Comparison of ENCODE assay signal across 6 cellular contexts in genomic region chr2:197484248-197484647, GRCh38. TPM values are rescaled to one million over a fixed set of nuclear protein-coding genes. Genes with fewer than 3 reads are reported as not detected.
A peak's percentile ranks its signal among the peaks of the same experiment; 100 is the strongest.
DNase-seq lines count a peak whose midpoint lies in the region; ATAC-seq, FAIRE-seq and TF ChIP-seq lines count a peak whose summit lies in the region.
"Not testable (repeated sequence)": the region's sequence is repeated elsewhere in the genome, so short reads cannot be mapped to it uniquely, and the experiment has no call there.

No MANE protein-coding gene starts in this region.

- peak; percentile 25 for DNase-seq in GM12865 (ENCODE audit: low read depth)
- DNase-seq in T-helper 17 cell; activated naive CD4-positive, alpha-beta T cell treated with anti-CD3 and anti-CD28 coated beads for 36 hours; GM12878 (ENCODE audit: low read depth, low spot score); stimulated activated naive B cell treated with anti-CD40 and anti-IgM and Interleukin-4, amounts not matched to agents 10 μg/mL and 1 μg/mL and 100 μg/mL, for 72 hours: not testable (repeated sequence)
- DNase-seq in mesendoderm, result peak; percentile 16

- TF ChIP-seq POLR2A in GM12878 (IDR thresholded peaks at IDR 0.05; ENCODE audit: low read depth, low read length), result not testable (repeated sequence)

- not testable (repeated sequence) for H3K79me2 ChIP-seq in GM12878 (ENCODE audit: control insufficient read depth, insufficient read depth, low read length); mesendoderm (ENCODE audit: control insufficient read depth, insufficient read depth, low read length)

- H2AK5ac ChIP-seq in mesendoderm (ENCODE audit: low read length), result not testable (repeated sequence)

- not testable (repeated sequence) for H3K27me3 Mint-ChIP-seq in T-helper 17 cell; activated naive CD4-positive, alpha-beta T cell treated with anti-CD3 and anti-CD28 coated beads for 36 hours (ENCODE audit: low read depth); stimulated activated naive B cell treated with anti-CD40 and anti-IgM and Interleukin-4, amounts not matched to agents 10 μg/mL and 1 μg/mL and 100 μg/mL, for 72 hours

- not testable (repeated sequence) for ATAC-seq in T-helper 17 cell, GM12878
- peak in 1 of 2 donors; percentile 11 for ATAC-seq in stimulated activated naive B cell treated with anti-CD40 and anti-IgM and Interleukin-4, amounts not matched to agents 10 μg/mL and 1 μg/mL and 100 μg/mL, for 72 hours (replicated peaks)

- RAD21 ChIA-PET in GM12878 (lab: Charles Lee; ENCODE audit: unreplicated experiment), result not testable (repeated sequence)

- TF ChIP-seq EP300 in GM12878 (IDR thresholded peaks at IDR 0.05; ENCODE audit: borderline replicate concordance in 1 of 2, control insufficient read depth in 1 of 2, low read depth in 2 of 2, low read length in 2 of 2), result not testable (repeated sequence)

- H2BK15ac ChIP-seq in mesendoderm (replicated peaks; ENCODE audit: low read depth), result not testable (repeated sequence)

- H3K36me3 Mint-ChIP-seq in T-helper 17 cell (ENCODE audit: low read depth), result not testable (repeated sequence)
- H3K36me3 Mint-ChIP-seq in activated naive CD4-positive, alpha-beta T cell treated with anti-CD3 and anti-CD28 coated beads for 36 hours (ENCODE audit: low read depth), result peaks cover 68% of the 10 kb centered on the region
- H3K36me3 Mint-ChIP-seq in stimulated activated naive B cell treated with anti-CD40 and anti-IgM and Interleukin-4, amounts not matched to agents 10 μg/mL and 1 μg/mL and 100 μg/mL, for 72 hours, result peaks cover 61 to 74% of the 10 kb centered on the region in 2 donors

- H3K9ac ChIP-seq in GM12878 (ENCODE audit: control insufficient read depth, insufficient read depth, low read length); mesendoderm (ENCODE audit: low read length): not testable (repeated sequence)

- H2AFZ ChIP-seq in GM12878 (ENCODE audit: control insufficient read depth, low read depth, low read length), result not testable (repeated sequence)

- H3K18ac ChIP-seq in mesendoderm (ENCODE audit: low read length), result not testable (repeated sequence)

- not testable (repeated sequence) for FAIRE-seq in GM12878 (lab: Jason Lieb, UNC)

- H3K27me3 ChIP-seq in GM12878 (replicated peaks in 1 of 2; ENCODE audit: control insufficient read depth in 2 of 2, insufficient read depth in 2 of 2, low read length in 1 of 2); mesendoderm (ENCODE audit: insufficient read depth, low read length, poor library complexity): not testable (repeated sequence)

- H3K4me2 ChIP-seq in GM12878 (ENCODE audit: control insufficient read depth, insufficient read depth); mesendoderm (ENCODE audit: low read length): not testable (repeated sequence)

- not testable (repeated sequence) for H3K4me1 ChIP-seq in GM12878 (ENCODE audit: control insufficient read depth, insufficient read depth, low read length); mesendoderm (ENCODE audit: control insufficient read depth, low read depth, low read length)

- not testable (repeated sequence) for H4K8ac ChIP-seq in mesendoderm (ENCODE audit: low read depth, low read length)

- H3K56ac ChIP-seq in mesendoderm (ENCODE audit: low read length), result not testable (repeated sequence)

- intact Hi-C loops in activated naive CD4-positive, alpha-beta T cell treated with anti-CD3 and anti-CD28 coated beads for 36 hours (cut with micrococcal nuclease); GM12878 (cut with micrococcal nuclease; ENCODE audit: unreplicated experiment): not testable (repeated sequence)

- H3K4me3 Mint-ChIP-seq in T-helper 17 cell; activated naive CD4-positive, alpha-beta T cell treated with anti-CD3 and anti-CD28 coated beads for 36 hours; stimulated activated naive B cell treated with anti-CD40 and anti-IgM and Interleukin-4, amounts not matched to agents 10 μg/mL and 1 μg/mL and 100 μg/mL, for 72 hours: not testable (repeated sequence)

- not testable (repeated sequence) for H3K4me3 ChIP-seq in GM12865 (ENCODE audit: low read depth, low read length); GM12878; mesendoderm (ENCODE audit: low read length)

- H3K27ac ChIP-seq in GM12878 (ENCODE audit: control insufficient read depth, insufficient read depth); mesendoderm (ENCODE audit: low read depth, low read length): not testable (repeated sequence)

- not testable (repeated sequence) for H2BK5ac ChIP-seq in mesendoderm (ENCODE audit: low read length)

- peaks cover 15% of the 10 kb centered on the region for H3K9me3 Mint-ChIP-seq in activated naive CD4-positive, alpha-beta T cell treated with anti-CD3 and anti-CD28 coated beads for 36 hours
- H3K9me3 Mint-ChIP-seq in stimulated activated naive B cell treated with anti-CD40 and anti-IgM and Interleukin-4, amounts not matched to agents 10 μg/mL and 1 μg/mL and 100 μg/mL, for 72 hours, result peaks cover 6 to 12% of the 10 kb centered on the region in 2 donors

- H3K4me1 Mint-ChIP-seq in T-helper 17 cell; stimulated activated naive B cell treated with anti-CD40 and anti-IgM and Interleukin-4, amounts not matched to agents 10 μg/mL and 1 μg/mL and 100 μg/mL, for 72 hours: not testable (repeated sequence)
- H3K4me1 Mint-ChIP-seq in activated naive CD4-positive, alpha-beta T cell treated with anti-CD3 and anti-CD28 coated beads for 36 hours (ENCODE audit: low read depth), result peaks cover 16% of the 10 kb centered on the region

- not testable (repeated sequence) for H4K20me1 ChIP-seq in GM12878 (ENCODE audit: control insufficient read depth, insufficient read depth)

- SMC1A ChIA-PET in GM12878 (lab: Charles Lee; ENCODE audit: uncharacterized antibody, unreplicated experiment), result interaction anchor here (1.2 to 1.8 kb wide), 3 partner anchors 11 to 222 kb away, joined by 3 to 5 read pairs (median 4); no protein-coding TSS in a partner anchor

- not testable (repeated sequence) for BruUV-seq in GM12878 (replicated peaks; lab: Mats Ljungman, UMichigan)

- H3K9me3 ChIP-seq in T-helper 17 cell (ENCODE audit: control insufficient read depth, low read length, poor library complexity, severe bottlenecking); GM12878 (replicated peaks; ENCODE audit: control insufficient read depth, insufficient read depth, low read length): not testable (repeated sequence)

- not testable (repeated sequence) for H4K5ac ChIP-seq in mesendoderm (ENCODE audit: low read length)

- H3K36me3 ChIP-seq in GM12878 (ENCODE audit: control insufficient read depth in 2 of 2, insufficient read depth in 2 of 2, low read length in 1 of 2), result peaks cover 3 to 22% of the 10 kb centered on the region in 2 experiments
- H3K36me3 ChIP-seq in mesendoderm (ENCODE audit: control insufficient read depth, insufficient read depth, low read length), result not testable (repeated sequence)

- not testable (repeated sequence) for TF ChIP-seq RAD21 in GM12878 (IDR thresholded peaks at IDR 0.05; ENCODE audit: insufficient read depth, low read depth, low read length)

- not testable (repeated sequence) for H3K4ac ChIP-seq in mesendoderm (ENCODE audit: low read depth, low read length)

- WGBS in GM12878 (ENCODE audit: insufficient coverage, insufficient replicate concordance, low lambda C conversion rate, missing lambda C conversion rate), result 98% methylated on average over 3 of the region's 3 CpGs
- no CpG with 5 or more reads among the region's 3 CpGs for WGBS in mesendoderm (ENCODE audit: extremely low coverage, insufficient coverage, low lambda C conversion rate)

- not testable (repeated sequence) for TF ChIP-seq CTCF in GM12865 (IDR thresholded peaks at IDR 0.05; ENCODE audit: insufficient read depth, low read depth, low read length, missing control alignments); GM12878 (IDR thresholded peaks at IDR 0.05 in 2 of 3, conservative IDR thresholded peaks at IDR 0.05 in 1 of 3; ENCODE audit: control insufficient read depth in 2 of 3, extremely low read depth in 1 of 3, insufficient read depth in 1 of 3, low read depth in 3 of 3, low read length in 3 of 3)

- in situ Hi-C loops in GM12878 (cut with MboI), result not testable (repeated sequence)

- H3K23ac ChIP-seq in mesendoderm (ENCODE audit: low read length), result not testable (repeated sequence)

- POLR2A ChIA-PET in GM12878 (lab: Charles Lee), result interaction anchor here (0.6 kb wide), 2 partner anchors 9 to 54 kb away, joined by 4 to 6 read pairs; no protein-coding TSS in a partner anchor

- H2BK120ac ChIP-seq in mesendoderm (ENCODE audit: low read depth, low read length), result not testable (repeated sequence)

- H3K27ac Mint-ChIP-seq in T-helper 17 cell, result peak overlapping the region; percentile 22
- peak overlapping the region; percentile 18 for H3K27ac Mint-ChIP-seq in activated naive CD4-positive, alpha-beta T cell treated with anti-CD3 and anti-CD28 coated beads for 36 hours
- H3K27ac Mint-ChIP-seq in stimulated activated naive B cell treated with anti-CD40 and anti-IgM and Interleukin-4, amounts not matched to agents 10 μg/mL and 1 μg/mL and 100 μg/mL, for 72 hours, result peak overlapping the region; percentile 47

- not testable (repeated sequence) for H3K79me1 ChIP-seq in mesendoderm (ENCODE audit: low read length)

- CTCF ChIA-PET in activated naive CD4-positive, alpha-beta T cell treated with anti-CD3 and anti-CD28 coated beads for 36 hours (lab: Charles Lee), result interaction anchor here (0.6 kb wide), 1 partner anchor 327 kb away, joined by 3 read pairs; no protein-coding TSS in a partner anchor
- CTCF ChIA-PET in GM12878 (lab: Yijun Ruan, JAX), result interaction anchor here (0.7 kb wide), 1 partner anchor 9 kb away, joined by 3 read pairs; no protein-coding TSS in a partner anchor

RNA-seq across cellular contexts. Expression of gene HSPD1, which starts 15.4 kb away (rescaled TPM):
- total RNA-seq in T-helper 17 cell, result 100 to 1,000 TPM; 161 to 182 TPM
- total RNA-seq in activated naive CD4-positive, alpha-beta T cell treated with anti-CD3 and anti-CD28 coated beads for 36 hours, result 1,000 to 10,000 TPM; 1,191 to 1,210 TPM
- total RNA-seq in GM12878 (2013; cell fraction: nucleolus; rRNA removed), result 368 and 375 TPM in 2 replicates
- 345 and 394 TPM in 2 replicates for total RNA-seq in GM12878 (2014; rRNA removed)
- 701 and 730 TPM in 2 replicates for total RNA-seq in GM12878 (2014; rRNA removed; fragmentation: Illumina TruSeq; extraction: Trizol)
- total RNA-seq in GM12878 (2021), result 578 and 595 TPM in 2 replicates
- 218 TPM for polyA plus RNA-seq in GM12878 (2011; ENCODE audit: low read depth)
- polyA plus RNA-seq in GM12878 (2011; rRNA removed), result 529 and 804 TPM in 2 replicates
- 216 and 238 TPM in 2 replicates for polyA plus RNA-seq in GM12878 (2011; cell fraction: cytosol; rRNA removed)
- polyA plus RNA-seq in GM12878 (2011; cell fraction: nucleus; rRNA removed), result 220 and 335 TPM in 2 replicates
- 269 and 346 TPM in 2 replicates for polyA plus RNA-seq in GM12878 (2012)
- 812 and 992 TPM in 2 replicates for polyA plus RNA-seq in GM12878 (2014; fragmentation: Illumina TruSeq; extraction: Trizol)
- polyA plus RNA-seq in GM12878 (2014; fragmentation: Nextera tagmentation; extraction: Ambion mirVana), result 100 to 1,000 TPM; 659 to 997 TPM
- 430 and 462 TPM in 2 replicates for polyA plus RNA-seq in GM12878 (2014; rRNA removed)
- polyA plus RNA-seq in GM12878 (2016; fragmentation: Nextera tagmentation; extraction: Ambion mirVana), result 1,000 to 10,000 TPM; 1,157 to 1,169 TPM
- 323 and 432 TPM in 2 replicates for polyA minus RNA-seq in GM12878 (2011; rRNA and poly(A)+ RNA removed)
- polyA minus RNA-seq in GM12878 (2011; cell fraction: cytosol; rRNA and poly(A)+ RNA removed), result 184 and 232 TPM in 2 replicates
- polyA minus RNA-seq in GM12878 (2011; cell fraction: nucleus; rRNA and poly(A)+ RNA removed), result 150 and 246 TPM in 2 replicates
- 828 TPM for polyA plus RNA-seq in mesendoderm (2013, experiment 1 of 2)
- polyA plus RNA-seq in mesendoderm (2013, experiment 2 of 2), result 823 TPM

RNA-seq across cellular contexts. Expression of gene HSPE1, which starts 15.9 kb away (rescaled TPM):
- 10 to 100 TPM; 61.3 to 74.6 TPM for total RNA-seq in T-helper 17 cell
- total RNA-seq in activated naive CD4-positive, alpha-beta T cell treated with anti-CD3 and anti-CD28 coated beads for 36 hours, result 100 to 1,000 TPM; 294 to 310 TPM
- total RNA-seq in GM12878 (2013; cell fraction: nucleolus; rRNA removed), result 58.4 and 59.6 TPM in 2 replicates
- total RNA-seq in GM12878 (2014; rRNA removed), result 210 and 211 TPM in 2 replicates
- total RNA-seq in GM12878 (2014; rRNA removed; fragmentation: Illumina TruSeq; extraction: Trizol), result 421 and 442 TPM in 2 replicates
- total RNA-seq in GM12878 (2021), result 174 and 180 TPM in 2 replicates
- 119 TPM for polyA plus RNA-seq in GM12878 (2011; ENCODE audit: low read depth)
- polyA plus RNA-seq in GM12878 (2011; rRNA removed), result 259 and 411 TPM in 2 replicates
- 72.8 and 91.8 TPM in 2 replicates for polyA plus RNA-seq in GM12878 (2011; cell fraction: cytosol; rRNA removed)
- 62.7 and 81.2 TPM in 2 replicates for polyA plus RNA-seq in GM12878 (2011; cell fraction: nucleus; rRNA removed)
- 175 and 372 TPM in 2 replicates for polyA plus RNA-seq in GM12878 (2012)
- polyA plus RNA-seq in GM12878 (2014; fragmentation: Illumina TruSeq; extraction: Trizol), result 498 and 661 TPM in 2 replicates
- 100 to 1,000 TPM; 872 to 988 TPM for polyA plus RNA-seq in GM12878 (2014; fragmentation: Nextera tagmentation; extraction: Ambion mirVana)
- 488 and 513 TPM in 2 replicates for polyA plus RNA-seq in GM12878 (2014; rRNA removed)
- 1,000 to 10,000 TPM; 1,051 to 1,096 TPM for polyA plus RNA-seq in GM12878 (2016; fragmentation: Nextera tagmentation; extraction: Ambion mirVana)
- polyA minus RNA-seq in GM12878 (2011; rRNA and poly(A)+ RNA removed), result 31.4 and 46.9 TPM in 2 replicates
- 11.3 and 15.9 TPM in 2 replicates for polyA minus RNA-seq in GM12878 (2011; cell fraction: cytosol; rRNA and poly(A)+ RNA removed)
- 35.8 and 59.9 TPM in 2 replicates for polyA minus RNA-seq in GM12878 (2011; cell fraction: nucleus; rRNA and poly(A)+ RNA removed)
- polyA plus RNA-seq in mesendoderm (2013, experiment 1 of 2), result 912 TPM
- polyA plus RNA-seq in mesendoderm (2013, experiment 2 of 2), result 910 TPM

RNA-seq across cellular contexts. Expression of gene COQ10B, which starts 30.9 kb away (rescaled TPM):
- total RNA-seq in T-helper 17 cell (10 to 100 TPM; 50.8 to 54.9 TPM), GM12878 (2014; rRNA removed) (14.5 and 17.3 TPM in 2 replicates), GM12878 (2014; rRNA removed; fragmentation: Illumina TruSeq; extraction: Trizol) (16.9 and 18.2 TPM in 2 replicates), GM12878 (2021) (9.9 and 10.3 TPM in 2 replicates)
- total RNA-seq in activated naive CD4-positive, alpha-beta T cell treated with anti-CD3 and anti-CD28 coated beads for 36 hours, result 10 to 100 TPM; 17.5 to 17.8 TPM
- total RNA-seq in GM12878 (2013; cell fraction: nucleolus; rRNA removed), result 8.4 and 12.0 TPM in 2 replicates
- polyA plus RNA-seq in GM12878 (2011; ENCODE audit: low read depth), result 8.4 TPM
- polyA plus RNA-seq in GM12878 (2011; rRNA removed) (3.6 and 4.5 TPM in 2 replicates), GM12878 (2014; fragmentation: Illumina TruSeq; extraction: Trizol) (13.2 and 18.9 TPM in 2 replicates), GM12878 (2014; fragmentation: Nextera tagmentation; extraction: Ambion mirVana) (10 to 100 TPM in 1 of 2 experiments, 1 to 10 TPM in 1; 7.7 to 13.1 TPM), GM12878 (2014; rRNA removed) (7.3 and 8.3 TPM in 2 replicates), GM12878 (2016; fragmentation: Nextera tagmentation; extraction: Ambion mirVana) (10 to 100 TPM; 21.8 to 23.2 TPM)
- 1.8 and 2.5 TPM in 2 replicates for polyA plus RNA-seq in GM12878 (2011; cell fraction: cytosol; rRNA removed)
- 1.3 and 2.9 TPM in 2 replicates for polyA plus RNA-seq in GM12878 (2011; cell fraction: nucleus; rRNA removed)
- polyA plus RNA-seq in GM12878 (2012), result 9.5 and 11.9 TPM in 2 replicates
- 2.9 and 5.9 TPM in 2 replicates for polyA minus RNA-seq in GM12878 (2011; rRNA and poly(A)+ RNA removed)
- 3.7 and 6.1 TPM in 2 replicates for polyA minus RNA-seq in GM12878 (2011; cell fraction: cytosol; rRNA and poly(A)+ RNA removed)
- polyA minus RNA-seq in GM12878 (2011; cell fraction: nucleus; rRNA and poly(A)+ RNA removed), result 9.6 and 13.0 TPM in 2 replicates
- 11.6 TPM for polyA plus RNA-seq in mesendoderm (2013, experiment 1 of 2)
- 11.5 TPM for polyA plus RNA-seq in mesendoderm (2013, experiment 2 of 2)

RNA-seq across cellular contexts. Expression of gene MOB4, which starts 31.6 kb away (rescaled TPM):
- total RNA-seq in T-helper 17 cell, result 10 to 100 TPM; 16.3 to 28.9 TPM
- total RNA-seq in activated naive CD4-positive, alpha-beta T cell treated with anti-CD3 and anti-CD28 coated beads for 36 hours, result 10 to 100 TPM; 10.7 to 14.1 TPM
- 29.3 and 31.9 TPM in 2 replicates for total RNA-seq in GM12878 (2013; cell fraction: nucleolus; rRNA removed)
- 16.8 and 23.0 TPM in 2 replicates for total RNA-seq in GM12878 (2014; rRNA removed)
- 23.7 and 24.9 TPM in 2 replicates for total RNA-seq in GM12878 (2014; rRNA removed; fragmentation: Illumina TruSeq; extraction: Trizol)
- 13.5 and 16.1 TPM in 2 replicates for total RNA-seq in GM12878 (2021)
- polyA plus RNA-seq in GM12878 (2011; ENCODE audit: low read depth), result 10.6 TPM
- 36.6 and 75.5 TPM in 2 replicates for polyA plus RNA-seq in GM12878 (2011; rRNA removed)
- 12.5 and 13.1 TPM in 2 replicates for polyA plus RNA-seq in GM12878 (2011; cell fraction: cytosol; rRNA removed)
- 12.7 and 14.2 TPM in 2 replicates for polyA plus RNA-seq in GM12878 (2011; cell fraction: nucleus; rRNA removed)
- polyA plus RNA-seq in GM12878 (2012), result 22.9 and 24.5 TPM in 2 replicates
- 17.0 and 22.1 TPM in 2 replicates for polyA plus RNA-seq in GM12878 (2014; fragmentation: Illumina TruSeq; extraction: Trizol)
- 10 to 100 TPM; 40.6 to 43.4 TPM for polyA plus RNA-seq in GM12878 (2014; fragmentation: Nextera tagmentation; extraction: Ambion mirVana)
- polyA plus RNA-seq in GM12878 (2014; rRNA removed), result 17.1 and 28.2 TPM in 2 replicates
- 10 to 100 TPM; 42.2 to 44.2 TPM for polyA plus RNA-seq in GM12878 (2016; fragmentation: Nextera tagmentation; extraction: Ambion mirVana)
- polyA minus RNA-seq in GM12878 (2011; rRNA and poly(A)+ RNA removed), result 15.8 and 23.4 TPM in 2 replicates
- 8.2 and 10.3 TPM in 2 replicates for polyA minus RNA-seq in GM12878 (2011; cell fraction: cytosol; rRNA and poly(A)+ RNA removed)
- polyA minus RNA-seq in GM12878 (2011; cell fraction: nucleus; rRNA and poly(A)+ RNA removed), result 7.6 and 13.2 TPM in 2 replicates
- polyA plus RNA-seq in mesendoderm (2013, experiment 1 of 2), result 67.2 TPM
- polyA plus RNA-seq in mesendoderm (2013, experiment 2 of 2), result 67.7 TPM

RNA-seq across cellular contexts. Expression of gene SF3B1, which starts 49.4 kb away (rescaled TPM):
- total RNA-seq in T-helper 17 cell (100 to 1,000 TPM; 454 to 510 TPM), GM12878 (2014; rRNA removed) (236 and 277 TPM in 2 replicates), GM12878 (2014; rRNA removed; fragmentation: Illumina TruSeq; extraction: Trizol) (241 and 248 TPM in 2 replicates), GM12878 (2021) (262 and 263 TPM in 2 replicates)
- 100 to 1,000 TPM; 235 to 248 TPM for total RNA-seq in activated naive CD4-positive, alpha-beta T cell treated with anti-CD3 and anti-CD28 coated beads for 36 hours
- total RNA-seq in GM12878 (2013; cell fraction: nucleolus; rRNA removed), result 1,461 and 1,609 TPM in 2 replicates
- polyA plus RNA-seq in GM12878 (2011; ENCODE audit: low read depth), result 149 TPM
- polyA plus RNA-seq in GM12878 (2011; rRNA removed) (565 and 880 TPM in 2 replicates), GM12878 (2014; fragmentation: Illumina TruSeq; extraction: Trizol) (324 and 460 TPM in 2 replicates), GM12878 (2014; fragmentation: Nextera tagmentation; extraction: Ambion mirVana) (100 to 1,000 TPM; 163 to 170 TPM), GM12878 (2014; rRNA removed) (150 and 191 TPM in 2 replicates), GM12878 (2016; fragmentation: Nextera tagmentation; extraction: Ambion mirVana) (100 to 1,000 TPM; 232 to 246 TPM)
- 149 and 276 TPM in 2 replicates for polyA plus RNA-seq in GM12878 (2011; cell fraction: cytosol; rRNA removed)
- 1,214 and 1,398 TPM in 2 replicates for polyA plus RNA-seq in GM12878 (2011; cell fraction: nucleus; rRNA removed)
- polyA plus RNA-seq in GM12878 (2012), result 229 and 264 TPM in 2 replicates
- polyA minus RNA-seq in GM12878 (2011; rRNA and poly(A)+ RNA removed), result 301 and 769 TPM in 2 replicates
- polyA minus RNA-seq in GM12878 (2011; cell fraction: cytosol; rRNA and poly(A)+ RNA removed), result 57.1 and 80.7 TPM in 2 replicates
- 245 and 280 TPM in 2 replicates for polyA minus RNA-seq in GM12878 (2011; cell fraction: nucleus; rRNA and poly(A)+ RNA removed)
- polyA plus RNA-seq in mesendoderm (2013, experiment 1 of 2), result 212 TPM
- polyA plus RNA-seq in mesendoderm (2013, experiment 2 of 2), result 221 TPM
